In genomic region chrX:21374163-21374993, GRCh38 we compare ENCODE assay signal across 8 cellular contexts. TPM values are rescaled to one million over a fixed set of nuclear protein-coding genes. Genes with fewer than 3 reads are reported as not detected.
A peak's percentile ranks its signal among the peaks of the same experiment; 100 is the strongest.
DNase-seq lines count a peak whose midpoint lies in the region; ATAC-seq and TF ChIP-seq lines count a peak whose summit lies in the region.

CNKSR2 (plus strand) TSS chrX:21374418; CDS start chrX:21374898, 480 bp downstream.

- 0 to 1% methylated on average over 33 to 94 of the region's 94 CpGs for WGBS in heart right ventricle, 2 donors

- H3K27me3 Mint-ChIP-seq in CD8-positive, alpha-beta T cell (ENCODE audit: low read depth), result no peaks in the 10 kb centered on the region

- TF ChIP-seq CTCF in CD8-positive, alpha-beta T cell (IDR thresholded peaks at IDR 0.05), result no peak
- TF ChIP-seq CTCF in heart right ventricle (IDR thresholded peaks at IDR 0.05), result no peak

- no peaks in the 10 kb centered on the region for H3K27me3 ChIP-seq in CD8-positive, alpha-beta T cell (ENCODE audit: insufficient read depth, low read length)
- peaks cover 0 to 56% (median 13%) of the 10 kb centered on the region in 7 donors for H3K27me3 ChIP-seq in heart right ventricle

- H3K27ac ChIP-seq in CD8-positive, alpha-beta T cell (ENCODE audit: low read depth, low read length), result peak within 1 kb of the TSS; percentile 60
- peak within 1 kb of the TSS in 2 of 10 donors; percentile 7 to 26 for H3K27ac ChIP-seq in heart right ventricle

- H3K9me3 Mint-ChIP-seq in CD8-positive, alpha-beta T cell, result no peaks in the 10 kb centered on the region

- H3K4me1 ChIP-seq in CD8-positive, alpha-beta T cell (ENCODE audit: insufficient read depth, low read length), result no peaks in the 10 kb centered on the region
- H3K4me1 ChIP-seq in heart right ventricle, result peaks cover 0 to 11% (median 0%) of the 10 kb centered on the region in 9 donors

- POLR2A ChIA-PET in CD8-positive, alpha-beta T cell (lab: Charles Lee), result interaction anchor here (0.9 to 1.1 kb wide), 4 partner anchors 15 to 68 kb away, joined by 3 to 4 read pairs (median 4); no protein-coding TSS in a partner anchor

- peak within 1 kb of the TSS; percentile 90 for H3K4me3 Mint-ChIP-seq in CD8-positive, alpha-beta T cell

- H3K4me3 ChIP-seq in CD8-positive, alpha-beta T cell (ENCODE audit: low read depth, low read length), result peak within 1 kb of the TSS; percentile 65
- H3K4me3 ChIP-seq in heart right ventricle, result peak within 1 kb of the TSS in 9 of 10 donors; percentile 31 to 60 (median 54)

- no peaks in the 10 kb centered on the region for H3K36me3 ChIP-seq in CD8-positive, alpha-beta T cell (ENCODE audit: insufficient read depth, low read length)
- H3K36me3 ChIP-seq in heart right ventricle, result no peaks in the 10 kb centered on the region

- CTCF ChIA-PET in CD8-positive, alpha-beta T cell (lab: Charles Lee), result interaction anchor here (0.7 to 1.6 kb wide), 2 partner anchors 64 to 66 kb away, joined by 3 read pairs; no protein-coding TSS in a partner anchor

- ATAC-seq in CD8-positive, alpha-beta T cell, result peak; percentile 73
- peak; percentile 74 for ATAC-seq in GM19463 (IDR thresholded peaks at IDR 0.05; ENCODE audit: unreplicated experiment)
- ATAC-seq in heart right ventricle, result peak in 6 of 8 donors; percentile 21 to 74 (median 41)

- peak within 1 kb of the TSS; percentile 90 for H3K27ac Mint-ChIP-seq in CD8-positive, alpha-beta T cell

- peak; percentile 24 to 82 (median 62) for DNase-seq in CD8-positive, alpha-beta T cell
- DNase-seq in HT1080 (ENCODE audit: low read depth) (peak; percentile 64), RPMI8226 (peak; percentile 17), heart right ventricle (peak in 1 of 2 donors; percentile 12), retina (peak; percentile 85), superior temporal gyrus (ENCODE audit: extremely low spot score) (no peak)
- peak; percentile 41 for DNase-seq in activated gamma-delta T cell treated with anti-CD3 and anti-CD28 coated beads, Interleukin-2, amount 50 U/mL, for 16 hours (ENCODE audit: low read depth)

- H3K9me3 ChIP-seq in CD8-positive, alpha-beta T cell (ENCODE audit: low read length), result no peaks in the 10 kb centered on the region
- H3K9me3 ChIP-seq in heart right ventricle, result no peaks in the 10 kb centered on the region

- intact Hi-C loops in CD8-positive, alpha-beta T cell (cut with DNase I, micrococcal nuclease), result loop anchor here (2.0 to 10.0 kb wide), 5 partner anchors 64 to 600 kb away; partner anchors contain the start of gene MBTPS2 (in 2 of the 2)
- intact Hi-C loops in heart right ventricle (cut with DNase I), result loop anchor here in 1 of 10 donors (10.0 kb wide), 1 partner anchor 840 kb away; no protein-coding TSS in a partner anchor

- peaks cover 32% of the 10 kb centered on the region for H3K4me1 Mint-ChIP-seq in CD8-positive, alpha-beta T cell (ENCODE audit: low read depth)

- H3K36me3 Mint-ChIP-seq in CD8-positive, alpha-beta T cell, result no peaks in the 10 kb centered on the region

RNA-seq across cellular contexts. Expression of gene CNKSR2, which starts in this region (rescaled TPM):
- total RNA-seq in CD8-positive, alpha-beta T cell, result 10 to 100 TPM; 11.7 to 14.0 TPM
- 8.6 and 8.7 TPM in 2 replicates for total RNA-seq in HT1080 (2014; rRNA removed; shearing (Covaris generic))
- polyA plus RNA-seq in HT1080 (2015; cell fraction: cytosol; rRNA removed), result 2.8 and 3.4 TPM in 2 replicates
- 4.1 and 4.5 TPM in 2 replicates for polyA plus RNA-seq in HT1080 (2015; cell fraction: nucleus; rRNA removed)
- 1 to 10 TPM in 4 of 10 donors, under 1 TPM in 6; 0.25 to 1.6 (median 0.50) TPM for total RNA-seq in heart right ventricle
- under 1 TPM; 0.03 to 0.51 TPM for polyA plus RNA-seq in heart right ventricle
